In the genomic region with DNA sequence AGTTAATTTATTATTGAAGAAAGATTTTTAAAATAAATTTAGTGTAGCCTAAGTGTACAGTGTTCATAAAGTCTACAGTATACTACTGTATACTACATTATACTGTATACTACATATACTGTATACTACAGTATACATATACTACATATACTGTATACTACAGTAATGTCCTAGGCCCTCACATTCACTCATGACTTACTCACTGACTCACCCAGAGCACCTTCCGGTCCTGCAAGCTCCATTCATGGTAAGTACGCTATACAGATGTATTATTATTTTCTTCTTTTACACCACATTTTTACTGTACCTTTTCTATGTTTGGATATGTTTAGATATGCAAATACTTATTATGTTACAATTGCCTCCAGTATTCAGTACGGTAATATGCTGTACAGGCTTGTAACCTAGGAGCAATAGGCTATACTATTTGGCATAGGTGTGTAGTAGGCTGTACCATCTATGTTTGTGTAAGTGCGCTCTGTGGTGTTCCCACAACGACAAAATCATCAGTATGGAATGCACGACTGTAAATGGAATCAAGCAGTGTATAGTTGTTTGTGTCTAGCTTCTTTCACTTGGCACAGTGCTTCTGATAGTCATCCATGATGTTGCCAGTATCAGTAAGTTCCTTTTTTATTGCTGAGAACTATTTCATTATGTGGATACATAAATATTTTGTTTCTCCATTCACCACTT, we compare ENCODE assay signal across 16 cellular contexts.
"Had no signal": no experiment of that assay in that cellular context is flagged by ENCODE, and none has a peak within 500 bp of the region (broad histone marks: within the 10 kb centered on the region; RNA-seq: fewer than 3 reads in every experiment).

No MANE protein-coding gene starts in this region.

- H3K4me3 ChIP-seq: lung, smooth muscle cell, tibial artery, uterus had no signal

- H3K27ac Mint-ChIP-seq: activated naive CD4-positive, alpha-beta T cell treated with anti-CD3 and anti-CD28 coated beads, Interleukin-2, amount 50 U/mL, for 72 hours; activated T-cell treated with anti-CD3 and anti-CD28 coated beads, Interleukin-2, amount 50 U/mL, for 24 hours; naive thymus-derived CD4-positive, alpha-beta T cell; stimulated activated memory B cell treated with anti-CD40 and anti-IgM and Interleukin-4, amounts not matched to agents 10 μg/mL and 1 μg/mL and 100 μg/mL, for 72 hours had no signal

- H3K27me3 Mint-ChIP-seq: stimulated activated memory B cell treated with anti-CD40 and anti-IgM and Interleukin-4, amounts not matched to agents 10 μg/mL and 1 μg/mL and 100 μg/mL, for 72 hours had no signal

- H3K9me3 Mint-ChIP-seq: activated T-cell treated with anti-CD3 and anti-CD28 coated beads, Interleukin-2, amount 50 U/mL, for 24 hours; stimulated activated memory B cell treated with anti-CD40 and anti-IgM and Interleukin-4, amounts not matched to agents 10 μg/mL and 1 μg/mL and 100 μg/mL, for 72 hours had no signal

- DNase-seq: activated CD4-positive, alpha-beta T cell treated with anti-CD3 and anti-CD28 coated beads, Interleukin-2, amount 50 U/mL, for 4 hours; activated effector memory CD4-positive, alpha-beta T cell treated with anti-CD3 and anti-CD28 coated beads, Interleukin-2, amount 50 U/mL, for 16 hours; activated T-cell treated with anti-CD3 and anti-CD28 coated beads, Interleukin-2, amount 50 U/mL, for 24 hours; amniotic stem cell; hippocampal formation; left colon; naive thymus-derived CD4-positive, alpha-beta T cell; posterior cingulate gyrus; right cardiac atrium; T-helper 2 cell; tibial artery; uterus had no signal

- H3K36me3 Mint-ChIP-seq: activated naive CD4-positive, alpha-beta T cell treated with anti-CD3 and anti-CD28 coated beads, Interleukin-2, amount 50 U/mL, for 72 hours; naive thymus-derived CD4-positive, alpha-beta T cell; stimulated activated memory B cell treated with anti-CD40 and anti-IgM and Interleukin-4, amounts not matched to agents 10 μg/mL and 1 μg/mL and 100 μg/mL, for 72 hours had no signal

- H3K4me3 Mint-ChIP-seq: activated T-cell treated with anti-CD3 and anti-CD28 coated beads, Interleukin-2, amount 50 U/mL, for 24 hours; naive thymus-derived CD4-positive, alpha-beta T cell; stimulated activated memory B cell treated with anti-CD40 and anti-IgM and Interleukin-4, amounts not matched to agents 10 μg/mL and 1 μg/mL and 100 μg/mL, for 72 hours had no signal
